In the genomic region with DNA sequence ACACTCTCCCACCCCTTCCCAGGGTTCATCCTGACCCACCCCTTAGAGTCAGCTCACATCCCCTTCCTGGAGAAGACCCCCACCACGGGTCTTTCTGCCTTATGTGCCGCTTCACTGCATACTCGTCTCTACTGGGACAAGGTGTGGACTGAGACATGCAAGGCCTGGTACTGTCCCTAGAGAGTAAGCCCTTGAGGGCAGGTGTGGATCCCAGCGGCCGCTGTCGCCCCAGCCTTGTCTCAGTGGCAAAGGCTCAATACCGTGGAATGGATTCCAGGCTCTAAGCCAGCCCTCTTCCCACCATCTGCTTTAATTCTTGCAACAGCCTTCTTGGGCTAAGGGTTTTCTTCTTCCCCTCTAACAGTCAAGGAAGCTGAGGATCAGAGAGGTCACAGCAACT, we compare ENCODE assay signal across 13 cellular contexts.
DNase-seq lines count a peak whose midpoint lies in the region; ATAC-seq and TF ChIP-seq lines count a peak whose summit lies in the region.
"Had no signal": no experiment of that assay in that cellular context is flagged by ENCODE, and none has a peak within 500 bp of the region (broad histone marks: within the 10 kb centered on the region; RNA-seq: fewer than 3 reads in every experiment).

No MANE protein-coding gene starts in this region.

- intact Hi-C loops in cardiac septum (cut with DNase I) = no loop called here

- H3K4me1 ChIP-seq in SK-N-SH (ENCODE audit: control insufficient read depth in 1 of 2, insufficient read depth in 2 of 2, low read depth in 1 of 2, low read length in 1 of 2) = no peaks in the 10 kb centered on the region; a peak in 1 of 4 replicates

- TF ChIP-seq RAD21 in neural cell (conservative IDR thresholded peaks at IDR 0.05) = no peak
- TF ChIP-seq RAD21 in SK-N-SH (IDR thresholded peaks at IDR 0.05; ENCODE audit: low read length) = no peak

- H3K27me3 Mint-ChIP-seq in chondrocyte (ENCODE audit: low read depth) = peaks cover 41% of the 10 kb centered on the region

- H3K9me2 ChIP-seq in neural cell (ENCODE audit: insufficient read depth, low read length) = no peaks in the 10 kb centered on the region
- no peaks in the 10 kb centered on the region for H3K9me2 ChIP-seq in SK-N-SH

- peak overlapping the region; percentile 92 for H3K27ac ChIP-seq in neural cell (ENCODE audit: low read length)
- H3K27ac ChIP-seq in SK-N-SH (ENCODE audit: low read depth in 2 of 2, low read length in 1 of 2) = no peak overlapping the region

- H3K9ac ChIP-seq in neural cell (ENCODE audit: low read length) (peak overlapping the region; percentile 74), SK-N-SH (no peak overlapping the region)

- H3F3A ChIP-seq in neural cell (ENCODE audit: insufficient read depth, low read length, poor library complexity, severe bottlenecking) = peaks cover 10% of the 10 kb centered on the region
- H3F3A ChIP-seq in SK-N-SH (replicated peaks; ENCODE audit: insufficient read depth) = no peaks in the 10 kb centered on the region

- no peaks in the 10 kb centered on the region for H3K36me3 Mint-ChIP-seq in chondrocyte (ENCODE audit: low read depth)

- H3K27ac Mint-ChIP-seq in chondrocyte (ENCODE audit: unreplicated experiment) = no peak overlapping the region
- H3K27ac Mint-ChIP-seq: CD4-positive, alpha-beta T cell; IgD-negative memory B cell had no signal

- no peaks in the 10 kb centered on the region for H3K27me3 ChIP-seq in neural cell (ENCODE audit: insufficient read depth, low read depth, low read length)
- H3K27me3 ChIP-seq in SK-N-SH (ENCODE audit: insufficient read depth) = 0 out of 2 replicates have a peak, but pooled peaks cover 5% of the 10 kb centered on the region

- H3K4me1 Mint-ChIP-seq in chondrocyte (ENCODE audit: low read depth) = no peaks in the 10 kb centered on the region
- H3K4me1 Mint-ChIP-seq: IgD-negative memory B cell had no signal

- H3K79me2 ChIP-seq in neural cell (replicated peaks; ENCODE audit: insufficient read depth, low read length) = no peaks in the 10 kb centered on the region
- no peaks in the 10 kb centered on the region for H3K79me2 ChIP-seq in SK-N-SH (ENCODE audit: insufficient read depth)

- H3K4me3 ChIP-seq in neural cell (ENCODE audit: low read length) (no peak overlapping the region), SK-N-SH (ENCODE audit: low read depth in 2 of 2, low read length in 1 of 2) (no peak overlapping the region)
- H3K4me3 ChIP-seq: GM12878 had no signal

- H2AFZ ChIP-seq in neural cell (ENCODE audit: low read depth, low read length) (no peak overlapping the region), SK-N-SH (ENCODE audit: low read depth) (no peak overlapping the region)

- H3K4me3 Mint-ChIP-seq in chondrocyte (ENCODE audit: unreplicated experiment) = no peak overlapping the region
- H3K4me3 Mint-ChIP-seq: CD4-positive, alpha-beta T cell; IgD-negative memory B cell had no signal

- TF ChIP-seq EP300 in neural cell (conservative IDR thresholded peaks at IDR 0.05; ENCODE audit: poor library complexity, severe bottlenecking) = no peak
- TF ChIP-seq EP300 in SK-N-SH (IDR thresholded peaks at IDR 0.05; ENCODE audit: borderline replicate concordance in 1 of 2, low read depth in 1 of 2, low read length in 1 of 2) = no peak

- DNase-seq in NCI-H82 (lab: John Stamatoyannopoulos, UW) (peak; percentile 12), NCI-H82 treated with DMSO at 0.1 percent for 48 hours (lab: John Stamatoyannopoulos, UW; ENCODE audit: unreplicated experiment) (no peak), chondrocyte (ENCODE audit: low spot score) (peak; percentile 55), NCI-H2029 treated with DMSO at 0.1 percent for 48 hours (lab: John Stamatoyannopoulos, UW) (no peak), SK-N-SH (no peak), cardiac septum (ENCODE audit: low spot score) (no peak)
- DNase-seq: ACHN; C1 segment of cervical spinal cord; CD4-positive, alpha-beta T cell had no signal

- no peaks in the 10 kb centered on the region for H3K9me3 Mint-ChIP-seq in chondrocyte (ENCODE audit: low read depth)
- H3K9me3 Mint-ChIP-seq: CD4-positive, alpha-beta T cell had no signal

- POLR2A ChIA-PET in SK-N-SH (lab: Yijun Ruan, JAX) = no interaction called here

- H3K4me2 ChIP-seq in neural cell (ENCODE audit: low read length) (no peak overlapping the region), SK-N-SH (no peak overlapping the region)

- CTCF ChIA-PET in SK-N-SH (lab: Yijun Ruan, JAX) = interaction anchor here (0.7 to 1.5 kb wide), 5 partner anchors 31 to 270 kb away, joined by 3 to 7 read pairs (median 4); no protein-coding TSS in a partner anchor

- H3K36me3 ChIP-seq in neural cell (ENCODE audit: insufficient read depth, low read length) = no peaks in the 10 kb centered on the region
- H3K36me3 ChIP-seq in SK-N-SH (replicated peaks in 1 of 2; ENCODE audit: control insufficient read depth in 1 of 2, insufficient read depth in 2 of 2, low read length in 1 of 2) = no peaks in the 10 kb centered on the region

- H3K9me3 ChIP-seq in neural cell (ENCODE audit: low read length) (no peaks in the 10 kb centered on the region), SK-N-SH (no peaks in the 10 kb centered on the region)

- TF ChIP-seq CTCF in chondrocyte (IDR thresholded peaks at IDR 0.05) = no peak
- no peak for TF ChIP-seq CTCF in neural cell (IDR thresholded peaks at IDR 0.05; ENCODE audit: poor library complexity, severe bottlenecking)
- TF ChIP-seq CTCF in SK-N-SH (IDR thresholded peaks at IDR 0.05) = no peak

- 49% methylated on average over 7 of the region's 7 CpGs for WGBS in SK-N-SH (ENCODE audit: low lambda C conversion rate)

- no peaks in the 10 kb centered on the region for H4K20me1 ChIP-seq in neural cell (ENCODE audit: insufficient read depth)
- no peaks in the 10 kb centered on the region for H4K20me1 ChIP-seq in SK-N-SH (ENCODE audit: insufficient read depth)

- ATAC-seq in HG03095 (IDR thresholded peaks at IDR 0.05; ENCODE audit: unreplicated experiment) = no peak
- ATAC-seq: GM12878 had no signal

TF ChIP-seq in neural cell, 6 proteins besides CTCF, POLR2A, EP300 and RAD21 (continues in another document):
- no peak for TF ChIP-seq EZH2 (IDR thresholded peaks at IDR 0.05; ENCODE audit: borderline replicate concordance, insufficient read depth, low read length, poor library complexity, severe bottlenecking)
- no peak for TF ChIP-seq REST (IDR thresholded peaks at IDR 0.05; ENCODE audit: borderline replicate concordance)
- no peak for TF ChIP-seq MXI1 (conservative IDR thresholded peaks at IDR 0.05; ENCODE audit: poor library complexity, severe bottlenecking)
- no peak for TF ChIP-seq TAF1 (IDR thresholded peaks at IDR 0.05; ENCODE audit: low read depth)
- TF ChIP-seq SMC3 (conservative IDR thresholded peaks at IDR 0.05; ENCODE audit: poor library complexity) = no peak

TF ChIP-seq in SK-N-SH, 30 proteins besides CTCF, POLR2A, EP300 and RAD21:
- TF ChIP-seq USF2 (IDR thresholded peaks at IDR 0.05; ENCODE audit: borderline replicate concordance, low read depth, low read length) (no peak), GATA2 (CRISPR knock-in tag; IDR thresholded peaks at IDR 0.05) (no peak)

Comparison
In these comparisons a context has a peak if more than half of its experiments do, and no peak if none do; other contexts are left out.
1. DNase-seq: peak in NCI-H82 (single experiment) and chondrocyte (single experiment); none in NCI-H82 treated with DMSO at 0.1 percent for 48 hours (single experiment), NCI-H2029 treated with DMSO at 0.1 percent for 48 hours (single experiment), SK-N-SH (single experiment) and cardiac septum (single experiment).